ENCODE assay signal across 22 cellular contexts in the genomic region with DNA sequence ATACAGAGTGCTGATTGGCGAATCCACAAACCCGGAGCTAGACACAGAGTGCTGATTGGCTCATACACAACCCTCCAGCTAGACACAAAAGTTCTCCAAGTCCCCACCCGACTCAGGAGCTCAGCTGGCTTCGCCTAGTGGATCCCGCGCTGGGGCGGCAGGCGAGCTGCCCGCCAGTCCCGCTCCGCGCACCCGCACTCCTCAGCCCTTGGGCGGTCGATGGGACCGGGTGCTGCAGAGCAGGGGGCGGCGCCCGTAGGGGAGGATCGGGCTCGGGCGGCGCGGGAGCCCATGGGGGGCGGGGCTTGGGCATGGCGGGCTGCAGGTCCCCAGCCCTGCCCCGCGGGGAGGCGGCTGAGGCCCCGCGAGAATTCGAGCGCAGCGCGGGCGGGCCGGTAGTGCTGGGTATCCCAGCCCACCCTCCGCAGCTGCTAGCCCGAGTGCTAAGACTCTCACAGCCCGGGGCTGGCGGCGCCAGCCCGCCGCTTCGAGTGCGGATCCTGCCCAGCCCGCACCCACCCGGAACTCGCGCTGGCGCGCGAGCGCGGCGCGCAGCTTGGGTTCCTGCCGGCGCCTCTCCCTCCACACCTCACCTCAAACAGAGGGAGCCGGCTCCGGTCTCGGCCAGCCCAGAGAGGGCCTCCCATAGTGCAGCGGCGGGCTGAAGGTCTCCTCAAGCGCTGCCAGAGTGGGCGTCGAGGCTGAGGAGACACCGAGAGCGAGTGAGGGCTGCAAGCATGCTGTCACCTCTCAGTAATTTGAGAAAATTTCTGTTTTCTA.
"Had no signal": no experiment of that assay in that cellular context is flagged by ENCODE, and none has a peak within 500 bp of the region (broad histone marks: within the 10 kb centered on the region; RNA-seq: fewer than 3 reads in every experiment).

No MANE protein-coding gene starts in this region.

- H3K4me1 ChIP-seq: body of pancreas, parathyroid adenoma, sigmoid colon, transverse colon, vagina had no signal

- H3K36me3 ChIP-seq: cardiac muscle cell, sigmoid colon, transverse colon, vagina had no signal

- H3K4me3 ChIP-seq: body of pancreas, cardiac muscle cell, sigmoid colon, smooth muscle cell, transverse colon, vagina had no signal

- H3K9me3 ChIP-seq: body of pancreas, sigmoid colon, transverse colon, vagina had no signal

- ATAC-seq: activated T-cell treated with anti-CD3 and anti-CD28 coated beads, Interleukin-2, amount 50 U/mL, for 72 hours; body of pancreas; esophagus mucosa had no signal

- H3K27ac ChIP-seq: body of pancreas, cardiac muscle cell, parathyroid adenoma, sigmoid colon, transverse colon, vagina had no signal

- DNase-seq: activated B cell treated with CpG ODN at 0.5 μM for 24 hours; activated CD4-positive, alpha-beta memory T cell treated with anti-CD3 and anti-CD28 coated beads for 36 hours; activated CD4-positive, alpha-beta T cell treated with anti-CD3 and anti-CD28 coated beads for 4 hours; activated effector memory CD4-positive, alpha-beta T cell treated with Interleukin-2 at 50 U/mL for 16 hours; activated naive CD4-positive, alpha-beta T cell treated with anti-CD3 and anti-CD28 coated beads, Interleukin-2, amount 50 U/mL, for 16 hours; activated T-cell treated with anti-CD3 and anti-CD28 coated beads, Interleukin-2, amount 50 U/mL, for 72 hours; anterior cingulate cortex; body of pancreas; effector CD4-positive, alpha-beta T cell; foreskin melanocyte; kidney glomerular epithelial cell; mesenchymal stem cell; nucleus accumbens; sigmoid colon; stimulated activated CD4-positive, alpha-beta T cell treated with anti-CD3 and anti-CD28 coated beads, Interleukin-2, amount 100 ng/mL, for 48 hours; T1000; transverse colon had no signal

- H3K27me3 ChIP-seq: body of pancreas, sigmoid colon, vagina had no signal
